ENCODE assay signal across 1 cellular context in genomic region chr17:38511126-38512108, GRCh38.
A peak's percentile ranks its signal among the peaks of the same experiment; 100 is the strongest.
TF ChIP-seq lines count a peak whose summit lies in the region.

No MANE protein-coding gene starts in this region.

TF ChIP-seq in SK-N-SH, 30 proteins besides CTCF, POLR2A, EP300 and RAD21 (continued from another document):
- TF ChIP-seq REST (IDR thresholded peaks at IDR 0.05; ENCODE audit: low read depth, low read length) (no peak), MEF2A (IDR thresholded peaks at IDR 0.05; ENCODE audit: borderline replicate concordance, low read depth) (no peak), SIN3A (IDR thresholded peaks at IDR 0.05; ENCODE audit: borderline replicate concordance, low read depth, low read length) (no peak), FOXM1 (IDR thresholded peaks at IDR 0.05; ENCODE audit: low read depth) (no peak), GATA2 (CRISPR knock-in tag; IDR thresholded peaks at IDR 0.05) (no peak), RFX5 (IDR thresholded peaks at IDR 0.05; ENCODE audit: low read length) (no peak), USF1 (IDR thresholded peaks at IDR 0.05; ENCODE audit: borderline replicate concordance, low read depth) (no peak), EZH2phosphoT487 (IDR thresholded peaks at IDR 0.05; ENCODE audit: borderline replicate concordance, low read depth) (no peak), TEAD4 (IDR thresholded peaks at IDR 0.05; ENCODE audit: borderline replicate concordance, insufficient read depth) (no peak), TCF12 (IDR thresholded peaks at IDR 0.05) (peak; percentile 30), RCOR1 (IDR thresholded peaks at IDR 0.05; ENCODE audit: low read length) (no peak), GABPA (IDR thresholded peaks at IDR 0.05; ENCODE audit: low read depth) (no peak), NFIC (IDR thresholded peaks at IDR 0.05; ENCODE audit: borderline replicate concordance) (0 out of 2 replicates have a peak, but pooled peaks have one; percentile 10), SMC3 (IDR thresholded peaks at IDR 0.05; ENCODE audit: low read depth, low read length) (no peak)
